In genomic region chr11:2887526-2888195, GRCh38 we compare ENCODE assay signal across 13 cellular contexts. TPM values are rescaled to one million over a fixed set of nuclear protein-coding genes. Genes with fewer than 3 reads are reported as not detected.
A peak's percentile ranks its signal among the peaks of the same experiment; 100 is the strongest.
DNase-seq lines count a peak whose midpoint lies in the region; ATAC-seq, FAIRE-seq and TF ChIP-seq lines count a peak whose summit lies in the region.
"Had no signal": no experiment of that assay in that cellular context is flagged by ENCODE, and none has a peak within 500 bp of the region (broad histone marks: within the 10 kb centered on the region; RNA-seq: fewer than 3 reads in every experiment).

No MANE protein-coding gene starts in this region.

- no peak overlapping the region for H3K9ac ChIP-seq in HepG2 (ENCODE audit: insufficient read depth, low read depth, low read length)
- no peak overlapping the region for H3K9ac ChIP-seq in astrocyte (ENCODE audit: low read length)

- H3K4me1 Mint-ChIP-seq in astrocyte (ENCODE audit: low read depth, unreplicated experiment) (no peaks in the 10 kb centered on the region), natural killer cell (peaks cover 23 to 30% of the 10 kb centered on the region in 2 donors)

- H3K4me3 Mint-ChIP-seq in astrocyte (ENCODE audit: unreplicated experiment) (no peak overlapping the region), natural killer cell (peak overlapping the region; percentile 49)

- no peak for ATAC-seq in HepG2
- ATAC-seq in right lobe of liver = no peak
- no peak for ATAC-seq in natural killer cell
- ATAC-seq in GM18909 (IDR thresholded peaks at IDR 0.05; ENCODE audit: poor library complexity, unreplicated experiment) = no peak
- ATAC-seq in GM21367 (IDR thresholded peaks at IDR 0.05; ENCODE audit: unreplicated experiment) = no peak

- H2AFZ ChIP-seq in HepG2 (ENCODE audit: low read length) (no peak overlapping the region), astrocyte (ENCODE audit: low read depth, low read length) (no peak overlapping the region)
- H2AFZ ChIP-seq: GM23338 had no signal

- H3K79me2 ChIP-seq in HepG2 (ENCODE audit: insufficient read depth, low read length) (no peaks in the 10 kb centered on the region), astrocyte (ENCODE audit: insufficient read depth, low read length) (no peaks in the 10 kb centered on the region)

- no TSS peak for BruUV-seq in HepG2 (replicated peaks; lab: Mats Ljungman, UMichigan)

- intact Hi-C loops in HepG2 (cut with micrococcal nuclease; ENCODE audit: unreplicated experiment) = loop anchor here (1.0 to 5.0 kb wide), 3 partner anchors 195 to 355 kb away; no protein-coding TSS in a partner anchor
- intact Hi-C loops in right lobe of liver (cut with DNase I) = loop anchor here (2.0 to 5.0 kb wide), 2 partner anchors 355 kb away; no protein-coding TSS in a partner anchor
- intact Hi-C loops in natural killer cell (cut with micrococcal nuclease) = loop anchor here (1.0 to 2.0 kb wide), 2 partner anchors 354 to 459 kb away; no protein-coding TSS in a partner anchor

- peaks cover 3 to 16% of the 10 kb centered on the region in 2 experiments; a peak in 4 of 5 replicates for H3K27me3 ChIP-seq in HepG2 (ENCODE audit: control insufficient read depth in 1 of 2, insufficient read depth in 2 of 2, low read length in 2 of 2)
- no peaks in the 10 kb centered on the region for H3K27me3 ChIP-seq in right lobe of liver
- no peaks in the 10 kb centered on the region for H3K27me3 ChIP-seq in astrocyte (ENCODE audit: insufficient read depth, low read length)

- H3K4me1 ChIP-seq in HepG2 (ENCODE audit: insufficient read depth, low read length) = peaks cover 38% of the 10 kb centered on the region
- peaks cover 0 to 23% (median 8%) of the 10 kb centered on the region in 4 donors for H3K4me1 ChIP-seq in right lobe of liver
- peaks cover 12% of the 10 kb centered on the region for H3K4me1 ChIP-seq in astrocyte (ENCODE audit: insufficient read depth, low read length)

- TF ChIP-seq RAD21 in HepG2 (CRISPR knock-in tag; IDR thresholded peaks at IDR 0.05) = no peak

- H3K36me3 ChIP-seq in HepG2 (replicated peaks in 1 of 2; ENCODE audit: control insufficient read depth in 1 of 2, insufficient read depth in 2 of 2, low read length in 2 of 2) (no peaks in the 10 kb centered on the region), right lobe of liver (no peaks in the 10 kb centered on the region), astrocyte (ENCODE audit: insufficient read depth, low read length) (no peaks in the 10 kb centered on the region)

- TF ChIP-seq EP300 in HepG2 (IDR thresholded peaks at IDR 0.05; ENCODE audit: low read depth in 2 of 2, low read length in 2 of 2) (no peak), HepG2 (CRISPR knock-in tag; IDR thresholded peaks at IDR 0.05; ENCODE audit: borderline replicate concordance) (no peak)

- H3K36me3 Mint-ChIP-seq in astrocyte (ENCODE audit: low read depth, unreplicated experiment) (no peaks in the 10 kb centered on the region), natural killer cell (no peaks in the 10 kb centered on the region)

- no peak for DNase-seq in HepG2 (ENCODE audit: low spot score)
- DNase-seq in right lobe of liver = no peak
- DNase-seq in astrocyte (ENCODE audit: low read depth) = no peak
- DNase-seq in natural killer cell = no peak
- DNase-seq in SHP77 (lab: John Stamatoyannopoulos, UW) = no peak
- no peak for DNase-seq in NCI-H1694 treated with DMSO at 0.1 percent for 48 hours (lab: John Stamatoyannopoulos, UW)
- DNase-seq: NCI-H524 treated with DMSO at 0.1 percent for 48 hours had no signal

- H4K20me1 ChIP-seq in HepG2 (ENCODE audit: insufficient read depth, low read length) = no peaks in the 10 kb centered on the region
- H4K20me1 ChIP-seq in astrocyte (ENCODE audit: insufficient read depth, low read length) = peaks cover 8% of the 10 kb centered on the region

- FAIRE-seq in HepG2 (lab: Jason Lieb, UNC) (no peak), astrocyte (lab: Jason Lieb, UNC) (no peak)

- POLR2A ChIA-PET in HepG2 (lab: Yijun Ruan, JAX) = interaction anchor here (0.9 to 2.7 kb wide), 2 partner anchors 15 to 324 kb away, joined by 3 to 10 read pairs; a partner anchor contains a TSS

- H3K4me3 ChIP-seq in HepG2 (replicated peaks in 1 of 3; ENCODE audit: insufficient read depth in 1 of 3, low read depth in 2 of 3, low read length in 3 of 3) (no peak overlapping the region), right lobe of liver (no peak overlapping the region), astrocyte (ENCODE audit: insufficient read depth, low read depth, low read length) (no peak overlapping the region)
- H3K4me3 ChIP-seq: GM12878, GM23338 had no signal

- WGBS in HepG2 (ENCODE audit: low lambda C conversion rate) = 76% methylated on average over 10 of the region's 11 CpGs
- WGBS in right lobe of liver (ENCODE audit: insufficient coverage, low coverage, low lambda C conversion rate, missing lambda C conversion rate) = 71% methylated on average over 6 of the region's 11 CpGs

- H3K27ac ChIP-seq in HepG2 (ENCODE audit: extremely low read length, insufficient read depth, low read length) = no peak overlapping the region
- no peak overlapping the region for H3K27ac ChIP-seq in right lobe of liver
- no peak overlapping the region for H3K27ac ChIP-seq in astrocyte (ENCODE audit: low read depth, low read length)

- in situ Hi-C loops in HepG2 (cut with HindIII; ENCODE audit: extremely low pct_ligation_motif_present, low pct_unique_long_range_greater_than_20kb) = loop anchor here (5.0 kb wide), 1 partner anchor 355 kb away; no protein-coding TSS in a partner anchor

- H3K4me2 ChIP-seq in HepG2 (ENCODE audit: low read depth, low read length) (no peak overlapping the region), astrocyte (ENCODE audit: low read length) (no peak overlapping the region)

- TF ChIP-seq POLR2A in HepG2 (IDR thresholded peaks at IDR 0.05; ENCODE audit: insufficient read depth in 1 of 2, low read depth in 2 of 2, low read length in 2 of 2) (no peak), right lobe of liver (IDR thresholded peaks at IDR 0.05) (no peak)

- H3K9me3 Mint-ChIP-seq in astrocyte (ENCODE audit: unreplicated experiment) (no peaks in the 10 kb centered on the region), natural killer cell (no peaks in the 10 kb centered on the region)
- H3K9me3 Mint-ChIP-seq: activated T-cell treated with anti-CD3 and anti-CD28 coated beads, Interleukin-2, amount 50 U/mL, for 72 hours had no signal

- H3K27ac Mint-ChIP-seq in astrocyte (ENCODE audit: unreplicated experiment) (peak overlapping the region; percentile 69), natural killer cell (no peak overlapping the region)
- H3K27ac Mint-ChIP-seq: activated CD4-positive, alpha-beta T cell treated with anti-CD3 and anti-CD28 coated beads for 36 hours; activated T-cell treated with anti-CD3 and anti-CD28 coated beads, Interleukin-2, amount 50 U/mL, for 72 hours; GM23338 had no signal

- CTCF ChIA-PET in HepG2 (lab: Yijun Ruan, JAX; ENCODE audit: low intra/inter-chr PET ratio, low total read pairs) = interaction anchor here (2.3 to 8.6 kb wide), 2 partner anchors 195 to 355 kb away, joined by 25 to 148 read pairs; no protein-coding TSS in a partner anchor

- TF ChIP-seq CTCF in HepG2 (CRISPR knock-in tag; IDR thresholded peaks at IDR 0.05) (no peak), right lobe of liver (IDR thresholded peaks at IDR 0.05) (no peak), astrocyte (IDR thresholded peaks at IDR 0.05; ENCODE audit: insufficient read depth, low read depth, low read length) (no peak), natural killer cell (IDR thresholded peaks at IDR 0.05) (no peak)

- H3K9me3 ChIP-seq in HepG2 (ENCODE audit: low read length) = no peaks in the 10 kb centered on the region
- H3K9me3 ChIP-seq in right lobe of liver = no peaks in the 10 kb centered on the region
- H3K9me3 ChIP-seq in astrocyte (ENCODE audit: insufficient read depth, low read depth, low read length) = no peaks in the 10 kb centered on the region

- H3K27me3 Mint-ChIP-seq in astrocyte (ENCODE audit: low read depth, unreplicated experiment) (peaks cover 23% of the 10 kb centered on the region), natural killer cell (ENCODE audit: low read depth in 2 of 2) (peaks cover 8 to 10% of the 10 kb centered on the region in 2 donors)

RNA-seq across cellular contexts. Expression of gene CDKN1C, which starts 2.1 kb away (rescaled TPM):
- total RNA-seq in HepG2 (2016; rRNA removed; fragmentation: Illumina TruSeq; extraction: Trizol) (not detected in 2 replicates), right lobe of liver (1 to 10 TPM; 2.2 to 8.0 (median 3.6) TPM), astrocyte (3.8 and 7.5 TPM in 2 replicates), natural killer cell (10 to 100 TPM in 1 of 3 donors, 1 to 10 TPM in 2; 2.6 to 27.9 (median 6.3) TPM)
- total RNA-seq in HepG2 (2016; cell fraction: cytosol; rRNA removed; fragmentation: Illumina TruSeq; extraction: Trizol; ENCODE audit: low read depth) = not detected in 2 replicates
- not detected in 2 replicates for total RNA-seq in HepG2 (2016; cell fraction: insoluble cytoplasmic fraction; rRNA removed; fragmentation: Illumina TruSeq; extraction: Trizol)
- total RNA-seq in HepG2 (2016; cell fraction: membrane; rRNA removed; fragmentation: Illumina TruSeq; extraction: Trizol) = not detected in 2 replicates
- total RNA-seq in HepG2 (2016; cell fraction: nucleus; rRNA removed; fragmentation: Illumina TruSeq; extraction: Trizol) = not detected in 2 replicates
- not detected in 2 replicates for polyA plus RNA-seq in HepG2 (2011; rRNA removed)
- not detected in 2 replicates for polyA plus RNA-seq in HepG2 (2011; cell fraction: cytosol; rRNA removed)
- 0.10 and 0.23 TPM in 2 replicates for polyA plus RNA-seq in HepG2 (2011; cell fraction: nucleus; rRNA removed)
- polyA plus RNA-seq in HepG2 (2012) = not detected in 2 replicates
- not detected in 2 replicates for polyA plus RNA-seq in HepG2 (2016; cell fraction: cytosol; fragmentation: Illumina TruSeq; extraction: Trizol; ENCODE audit: low read depth)
- not detected in 2 replicates for polyA plus RNA-seq in HepG2 (2016; cell fraction: insoluble cytoplasmic fraction; fragmentation: Illumina TruSeq; extraction: Trizol; ENCODE audit: low read depth)
- not detected in 2 replicates for polyA plus RNA-seq in HepG2 (2016; cell fraction: membrane; fragmentation: Illumina TruSeq; extraction: Trizol; ENCODE audit: low read depth)
- polyA plus RNA-seq in HepG2 (2016; cell fraction: nucleus; fragmentation: Illumina TruSeq; extraction: Trizol; ENCODE audit: insufficient read depth, low read depth) = not detected in 2 replicates
- polyA minus RNA-seq in HepG2 (2011; rRNA and poly(A)+ RNA removed; ENCODE audit: low replicate concordance) = 17.4 TPM in 1 of 2 replicates, not detected in the other
- polyA minus RNA-seq in HepG2 (2011; cell fraction: cytosol; rRNA and poly(A)+ RNA removed) = 0.30 and 0.70 TPM in 2 replicates
- polyA minus RNA-seq in HepG2 (2011; cell fraction: nucleus; rRNA and poly(A)+ RNA removed) = 0.52 TPM in 1 of 2 replicates, not detected in the other

RNA-seq across cellular contexts. Expression of gene PHLDA2, which starts 41.6 kb away (rescaled TPM):
- 0.36 and 0.55 TPM in 2 replicates for total RNA-seq in HepG2 (2016; rRNA removed; fragmentation: Illumina TruSeq; extraction: Trizol)
- total RNA-seq in HepG2 (2016; cell fraction: cytosol; rRNA removed; fragmentation: Illumina TruSeq; extraction: Trizol; ENCODE audit: low read depth) = 0.40 TPM in 1 of 2 replicates, not detected in the other
- 0.27 and 0.56 TPM in 2 replicates for total RNA-seq in HepG2 (2016; cell fraction: insoluble cytoplasmic fraction; rRNA removed; fragmentation: Illumina TruSeq; extraction: Trizol)
- total RNA-seq in HepG2 (2016; cell fraction: membrane; rRNA removed; fragmentation: Illumina TruSeq; extraction: Trizol) = 0.31 and 0.65 TPM in 2 replicates
- not detected in 2 replicates for total RNA-seq in HepG2 (2016; cell fraction: nucleus; rRNA removed; fragmentation: Illumina TruSeq; extraction: Trizol)
- 0.78 and 1.5 TPM in 2 replicates for polyA plus RNA-seq in HepG2 (2011; rRNA removed)
- polyA plus RNA-seq in HepG2 (2011; cell fraction: cytosol; rRNA removed) = 2.2 and 3.8 TPM in 2 replicates
- polyA plus RNA-seq in HepG2 (2011; cell fraction: nucleus; rRNA removed) = 3.7 and 3.9 TPM in 2 replicates
- 1.5 and 2.9 TPM in 2 replicates for polyA plus RNA-seq in HepG2 (2012)
- polyA plus RNA-seq in HepG2 (2016; cell fraction: cytosol; fragmentation: Illumina TruSeq; extraction: Trizol; ENCODE audit: low read depth) = 1.1 and 1.5 TPM in 2 replicates
- polyA plus RNA-seq in HepG2 (2016; cell fraction: insoluble cytoplasmic fraction; fragmentation: Illumina TruSeq; extraction: Trizol; ENCODE audit: low read depth) = 2.2 and 2.4 TPM in 2 replicates
- 1.2 and 1.5 TPM in 2 replicates for polyA plus RNA-seq in HepG2 (2016; cell fraction: membrane; fragmentation: Illumina TruSeq; extraction: Trizol; ENCODE audit: low read depth)
- 2.0 and 2.5 TPM in 2 replicates for polyA plus RNA-seq in HepG2 (2016; cell fraction: nucleus; fragmentation: Illumina TruSeq; extraction: Trizol; ENCODE audit: insufficient read depth, low read depth)
- 1.2 and 12.9 TPM in 2 replicates for polyA minus RNA-seq in HepG2 (2011; rRNA and poly(A)+ RNA removed; ENCODE audit: low replicate concordance)
- 0.88 and 1.4 TPM in 2 replicates for polyA minus RNA-seq in HepG2 (2011; cell fraction: cytosol; rRNA and poly(A)+ RNA removed)
- polyA minus RNA-seq in HepG2 (2011; cell fraction: nucleus; rRNA and poly(A)+ RNA removed) = 0.64 and 0.87 TPM in 2 replicates
- total RNA-seq in right lobe of liver = 10 to 100 TPM in 2 of 6 experiments, 1 to 10 TPM in 1, under 1 TPM in 2, not detected in 1; 0.51 to 12.7 (median 5.9) TPM
- total RNA-seq in astrocyte = 78.8 and 80.8 TPM in 2 replicates
- total RNA-seq in natural killer cell = 1 to 10 TPM in 2 of 3 donors, under 1 TPM in 1; 0.79 to 3.2 (median 2.2) TPM
